ENCODE assay signal across 11 cellular contexts in the genomic region with DNA sequence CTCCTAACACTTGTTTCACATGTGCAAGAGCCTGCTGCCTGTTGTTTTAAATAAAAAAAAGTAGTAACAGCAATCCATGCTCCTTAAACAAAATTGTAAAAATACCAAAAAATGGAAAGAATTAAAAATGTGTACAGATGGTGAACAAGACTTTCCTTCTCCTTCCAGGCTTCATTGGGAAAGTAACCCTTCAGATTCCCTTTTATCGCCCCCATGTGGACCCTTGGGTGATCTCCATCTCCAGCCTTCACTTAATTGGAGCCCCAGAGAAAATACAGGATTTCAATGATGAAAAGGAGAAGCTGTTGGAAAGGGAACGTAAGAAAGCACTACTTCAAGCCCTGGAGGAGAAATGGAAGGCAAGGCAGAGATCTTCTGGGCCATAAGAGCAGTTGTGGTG. TPM values are rescaled to one million over a fixed set of nuclear protein-coding genes. Genes with fewer than 3 reads are reported as not detected.
DNase-seq lines count a peak whose midpoint lies in the region; TF ChIP-seq lines count a peak whose summit lies in the region.
"Had no signal": no experiment of that assay in that cellular context is flagged by ENCODE, and none has a peak within 500 bp of the region (broad histone marks: within the 10 kb centered on the region; RNA-seq: fewer than 3 reads in every experiment).

No MANE protein-coding gene starts in this region.

- CTCF ChIA-PET in AG04450 (lab: Charles Lee) = interaction anchor here (1.0 to 3.2 kb wide), 6 partner anchors 10 to 119 kb away, joined by 3 to 17 read pairs (median 5); no protein-coding TSS in a partner anchor
- CTCF ChIA-PET in GM10248 (lab: Yijun Ruan, JAX) = interaction anchor here (0.7 to 3.6 kb wide), 6 partner anchors 10 to 294 kb away, joined by 3 to 16 read pairs (median 4); no protein-coding TSS in a partner anchor

- H3K9me3 ChIP-seq in AG04450 (ENCODE audit: control insufficient read depth, insufficient read depth, low read length) (no peaks in the 10 kb centered on the region), MG63 (no peaks in the 10 kb centered on the region)
- H3K9me3 ChIP-seq: mucosa of descending colon had no signal

- TF ChIP-seq CTCF in AG04450 (IDR thresholded peaks at IDR 0.05; ENCODE audit: low read depth, low read length) (peak; percentile 41), GM10248 (IDR thresholded peaks at IDR 0.05; ENCODE audit: control extremely low read depth, extremely low read depth, low read depth, missing control alignments) (peak; percentile 40), fibroblast of villous mesenchyme (IDR thresholded peaks at IDR 0.05; ENCODE audit: insufficient read depth, low read depth, low read length) (peak; percentile 48)

- no peak for DNase-seq in AG04450 (ENCODE audit: low read depth, low spot score)
- no peak for DNase-seq in GM10248 (ENCODE audit: extremely low spot score)
- peak; percentile 44 for DNase-seq in SK-MEL-5 (ENCODE audit: low read depth, low spot score)
- DNase-seq in fibroblast of villous mesenchyme (ENCODE audit: low read depth) = peak; percentile 19
- no peak for DNase-seq in pons (ENCODE audit: low spot score)
- no peak for DNase-seq in stimulated activated CD4-positive, alpha-beta T cell treated with anti-CD3 and anti-CD28 coated beads, Interleukin-4, amount 100 ng/mL, for 4 hours
- no peak for DNase-seq in MG63
- DNase-seq in NCI-H146 (lab: John Stamatoyannopoulos, UW) = no peak
- DNase-seq: amniotic stem cell, mucosa of descending colon, SW 1271 had no signal

- POLR2A ChIA-PET in AG04450 (lab: Yijun Ruan, JAX) = no interaction called here
- POLR2A ChIA-PET in GM10248 (lab: Yijun Ruan, JAX) = no interaction called here

- in situ Hi-C loops in SK-MEL-5 (cut with HindIII; ENCODE audit: low pct_unique_long_range_greater_than_20kb, low sequenced_read_pairs) = no loop called here

- H3K36me3 ChIP-seq in MG63 = peaks cover 39% of the 10 kb centered on the region

- H3K4me3 ChIP-seq in AG04450 (ENCODE audit: low read depth, low read length) (no peak overlapping the region), fibroblast of villous mesenchyme (ENCODE audit: low read depth, low read length) (no peak overlapping the region), MG63 (no peak overlapping the region)
- H3K4me3 ChIP-seq: mucosa of descending colon had no signal

- no peaks in the 10 kb centered on the region for H3K27me3 ChIP-seq in AG04450 (ENCODE audit: control insufficient read depth, insufficient read depth, low read length)
- no peaks in the 10 kb centered on the region for H3K27me3 ChIP-seq in MG63

- H3K27ac ChIP-seq in AG04450 (ENCODE audit: low read depth, low read length) = no peak overlapping the region

RNA-seq across cellular contexts. Expression of a gene that starts 14.2 kb away (rescaled TPM):
- polyA plus RNA-seq in AG04450 (2011; rRNA removed) = 18.3 and 19.0 TPM in 2 replicates
- polyA minus RNA-seq in AG04450 (2011; rRNA and poly(A)+ RNA removed) = 60.6 and 65.4 TPM in 2 replicates
- 8.9 and 10.4 TPM in 2 replicates for total RNA-seq in SK-MEL-5 (2014; rRNA removed; shearing (Covaris generic))
- 16.5 and 22.5 TPM in 2 replicates for polyA plus RNA-seq in SK-MEL-5 (2015; cell fraction: cytosol; rRNA removed)
- polyA plus RNA-seq in SK-MEL-5 (2015; cell fraction: nucleus; rRNA removed) = 19.4 and 28.0 TPM in 2 replicates
- 39.9 and 55.3 TPM in 2 replicates for total RNA-seq in fibroblast of villous mesenchyme
- total RNA-seq in MG63 (2014; rRNA removed; shearing (Covaris generic); ENCODE audit: low replicate concordance) = 12.1 and 16.2 TPM in 2 replicates

Comparison
In these comparisons a context has a peak if more than half of its experiments do, and no peak if none do; other contexts are left out.
1. DNase-seq: peak in SK-MEL-5 (single experiment) and fibroblast of villous mesenchyme (single experiment); none in AG04450 (single experiment), GM10248 (single experiment), pons (single experiment), stimulated activated CD4-positive, alpha-beta T cell treated with anti-CD3 and anti-CD28 coated beads, Interleukin-4, amount 100 ng/mL, for 4 hours (0 of 2), MG63 (single experiment) and NCI-H146 (single experiment).
2. Peak in every context shown above with its lines, with median percentiles within 50 percentile points of each other: CTCF ChIP-seq.